In genomic region chr14:105045710-105046326, GRCh38 we compare ENCODE assay signal across 8 cellular contexts. TPM values are rescaled to one million over a fixed set of nuclear protein-coding genes. Genes with fewer than 3 reads are reported as not detected.
DNase-seq lines count a peak whose midpoint lies in the region; ATAC-seq, FAIRE-seq and TF ChIP-seq lines count a peak whose summit lies in the region.

No MANE protein-coding gene starts in this region.

- peak; percentile 66 for ATAC-seq in GM21360 (IDR thresholded peaks at IDR 0.05; ENCODE audit: unreplicated experiment)

- BruUV-seq in endothelial cell of umbilical vein (replicated peaks; lab: Mats Ljungman, UMichigan), result no TSS peak

- H3K36me3 ChIP-seq in endothelial cell of umbilical vein (ENCODE audit: control insufficient read depth in 2 of 2, extremely low read depth in 1 of 2, insufficient read depth in 2 of 2, low read length in 2 of 2), result no peaks in the 10 kb centered on the region

- peaks cover 24% of the 10 kb centered on the region for H3K4me1 Mint-ChIP-seq in CD14-positive monocyte

- no peak for TF ChIP-seq POLR2A in endothelial cell of umbilical vein (IDR thresholded peaks at IDR 0.05; ENCODE audit: low read depth, low read length)

- H3K4me2 ChIP-seq in endothelial cell of umbilical vein (ENCODE audit: insufficient read depth, low read length), result no peak overlapping the region

- H4K20me1 ChIP-seq in endothelial cell of umbilical vein (replicated peaks; ENCODE audit: control insufficient read depth, extremely low read depth, insufficient read depth, low read length), result no peaks in the 10 kb centered on the region

- H3K36me3 Mint-ChIP-seq in CD14-positive monocyte, result peaks cover 21 to 32% of the 10 kb centered on the region in 2 donors

- intact Hi-C loops in CD14-positive monocyte (cut with micrococcal nuclease), result loop anchor here (1.0 to 5.0 kb wide), 4 partner anchors 26 to 70 kb away; no protein-coding TSS in a partner anchor
- intact Hi-C loops in endothelial cell of umbilical vein (cut with micrococcal nuclease), result loop anchor here (1.0 to 2.0 kb wide), 5 partner anchors 19 to 150 kb away; no protein-coding TSS in a partner anchor

- H3K27me3 ChIP-seq in endothelial cell of umbilical vein (ENCODE audit: control insufficient read depth in 2 of 2, insufficient read depth in 2 of 2, low read length in 2 of 2), result peaks cover 3 to 9% of the 10 kb centered on the region in 2 experiments

- no peaks in the 10 kb centered on the region for H3K4me1 ChIP-seq in endothelial cell of umbilical vein (ENCODE audit: control insufficient read depth, extremely low read depth, insufficient read depth, low read length)

- no peaks in the 10 kb centered on the region for H3K9me1 ChIP-seq in endothelial cell of umbilical vein (replicated peaks; ENCODE audit: control insufficient read depth, extremely low read depth, insufficient read depth, low read length)

- dilution Hi-C loops in endothelial cell of umbilical vein (cut with MboI; ENCODE audit: extremely low pct_ligation_motif_present, low sequenced_read_pairs), result no loop called here

- no peak overlapping the region for H3K4me3 ChIP-seq in endothelial cell of umbilical vein (replicated peaks in 1 of 3; ENCODE audit: insufficient read depth in 1 of 3, low read depth in 1 of 3, low read length in 3 of 3)

- no peak overlapping the region for H2AFZ ChIP-seq in endothelial cell of umbilical vein (ENCODE audit: low read depth, low read length)

- H3K79me2 ChIP-seq in endothelial cell of umbilical vein (ENCODE audit: control insufficient read depth, insufficient read depth, low read length), result no peaks in the 10 kb centered on the region

- H3K9me3 ChIP-seq in endothelial cell of umbilical vein (replicated peaks; ENCODE audit: control insufficient read depth, insufficient read depth, low read length), result no peaks in the 10 kb centered on the region

- H3K9me3 Mint-ChIP-seq in CD14-positive monocyte, result peaks cover 0 to 2% (median 0%) of the 10 kb centered on the region in 7 donors

- peak overlapping the region in 5 of 7 donors; percentile 19 to 77 (median 25) for H3K27ac Mint-ChIP-seq in CD14-positive monocyte

- DNase-seq in CD14-positive monocyte (ENCODE audit: low spot score), result peak; percentile 94
- DNase-seq in KBM-7, result peak; percentile 96
- peak; percentile 70 for DNase-seq in OCI-M2 (lab: John Stamatoyannopoulos, UW; ENCODE audit: unreplicated experiment)
- peak; percentile 99 for DNase-seq in activated CD8-positive, alpha-beta memory T cell treated with anti-CD3 and anti-CD28 coated beads, Interleukin-2, amount 50 U/mL, for 48 hours
- peak; percentile 81 for DNase-seq in endothelial cell of umbilical vein (ENCODE audit: low read depth, low spot score)
- peak; percentile 82 for DNase-seq in myocyte (ENCODE audit: low read depth)
- peak; percentile 82 to 84 for DNase-seq in stimulated activated CD8-positive, alpha-beta memory T cell treated with anti-CD3 and anti-CD28 coated beads, Interleukin-7, amount 100 ng/mL, for 4 hours (ENCODE audit: low read depth in 2 of 2)

- peak; percentile 89 for FAIRE-seq in endothelial cell of umbilical vein (lab: Jason Lieb, UNC)

- no peak overlapping the region for H3K27ac ChIP-seq in endothelial cell of umbilical vein (ENCODE audit: insufficient read depth, low read depth, low read length)

- POLR2A ChIA-PET in endothelial cell of umbilical vein (lab: Charles Lee), result no interaction called here

- CTCF ChIA-PET in endothelial cell of umbilical vein (lab: Charles Lee), result interaction anchor here (0.7 to 5.3 kb wide), 38 partner anchors 9 to 306 kb away, joined by 3 to 97 read pairs (median 7); partner anchors contain the start of genes AHNAK2, CDCA4 and CLBA1

- peak overlapping the region in 1 of 2 donors; percentile 51 for H3K4me3 Mint-ChIP-seq in CD14-positive monocyte

- TF ChIP-seq CTCF in CD14-positive monocyte (IDR thresholded peaks at IDR 0.05) (peak; percentile 100), endothelial cell of umbilical vein (IDR thresholded peaks at IDR 0.05; ENCODE audit: extremely low read depth in 1 of 2, insufficient read depth in 1 of 2, low read depth in 1 of 2, low read length in 2 of 2) (peak; percentile 100)

- no peak overlapping the region for H3K9ac ChIP-seq in endothelial cell of umbilical vein (replicated peaks; ENCODE audit: extremely low read depth, insufficient read depth, low read length)

- peaks cover 0 to 6% (median 2%) of the 10 kb centered on the region in 3 donors for H3K27me3 Mint-ChIP-seq in CD14-positive monocyte (ENCODE audit: low read depth in 3 of 3)

- in situ Hi-C loops in KBM-7 (cut with MboI; ENCODE audit: low pct_unique_long_range_greater_than_20kb, low sequenced_read_pairs), result loop anchor here (10.0 kb wide), 1 partner anchor 71 kb away; the partner anchor contains the start of gene AHNAK2

TF ChIP-seq in endothelial cell of umbilical vein, 7 proteins besides CTCF, POLR2A, EP300 and RAD21:
- TF ChIP-seq MAX (IDR thresholded peaks at IDR 0.05; ENCODE audit: insufficient read depth, insufficient read length), result no peak
- TF ChIP-seq GATA2 (IDR thresholded peaks at IDR 0.05; ENCODE audit: insufficient read depth, insufficient read length, low read depth, low read length), result no peak
- no peak for TF ChIP-seq JUN (IDR thresholded peaks at IDR 0.05; ENCODE audit: borderline replicate concordance, insufficient read depth, insufficient read length, low read depth)
- peak; percentile 67 for TF ChIP-seq POLR2AphosphoS5 (IDR thresholded peaks at IDR 0.05; ENCODE audit: insufficient read depth, low read depth, low read length)
- no peak for TF ChIP-seq EZH2 (IDR thresholded peaks at IDR 0.05; ENCODE audit: borderline replicate concordance, low read depth, low read length, severe bottlenecking)
- TF ChIP-seq MYC (IDR thresholded peaks at IDR 0.05; ENCODE audit: low read depth, low read length), result no peak

RNA-seq across cellular contexts. Expression of gene GPR132, which starts 19.4 kb away (rescaled TPM):
- polyA plus RNA-seq in CD14-positive monocyte (10 to 100 TPM in 1 of 2 donors, 1 to 10 TPM in 1; 6.3 to 13.0 TPM), endothelial cell of umbilical vein (not detected in 2 replicates)
- total RNA-seq in endothelial cell of umbilical vein (not detected in 2 replicates), myocyte (not detected in 2 replicates)
- polyA plus RNA-seq in endothelial cell of umbilical vein (2011; cell fraction: cytosol; rRNA removed), result 0.03 TPM in 1 of 2 replicates, not detected in the other
- polyA plus RNA-seq in endothelial cell of umbilical vein (2011; cell fraction: nucleus; rRNA removed), result not detected in 2 replicates
- 0.13 and 0.30 TPM in 2 replicates for polyA plus RNA-seq in endothelial cell of umbilical vein (2012)
- polyA minus RNA-seq in endothelial cell of umbilical vein, result 0.56 TPM in 1 of 2 replicates, not detected in the other
- polyA minus RNA-seq in endothelial cell of umbilical vein (2011; cell fraction: cytosol; rRNA and poly(A)+ RNA removed), result not detected
- polyA minus RNA-seq in endothelial cell of umbilical vein (2011; cell fraction: nucleus; rRNA and poly(A)+ RNA removed), result not detected in 2 replicates
- 0.18 TPM for polyA plus RNA-seq in myocyte (2012)

RNA-seq across cellular contexts. Expression of gene CDCA4, which starts 24.9 kb away (rescaled TPM):
- polyA plus RNA-seq in CD14-positive monocyte (10 to 100 TPM in 1 of 2 donors, 1 to 10 TPM in 1; 8.6 to 12.0 TPM), endothelial cell of umbilical vein (29.9 and 35.5 TPM in 2 replicates)
- total RNA-seq in endothelial cell of umbilical vein (44.5 and 46.3 TPM in 2 replicates), myocyte (12.9 and 15.9 TPM in 2 replicates)
- 25.0 and 29.3 TPM in 2 replicates for polyA plus RNA-seq in endothelial cell of umbilical vein (2011; cell fraction: cytosol; rRNA removed)
- polyA plus RNA-seq in endothelial cell of umbilical vein (2011; cell fraction: nucleus; rRNA removed), result 16.5 and 17.0 TPM in 2 replicates
- polyA plus RNA-seq in endothelial cell of umbilical vein (2012), result 21.2 and 29.7 TPM in 2 replicates
- 17.8 and 19.9 TPM in 2 replicates for polyA minus RNA-seq in endothelial cell of umbilical vein
- 25.6 TPM for polyA minus RNA-seq in endothelial cell of umbilical vein (2011; cell fraction: cytosol; rRNA and poly(A)+ RNA removed)
- polyA minus RNA-seq in endothelial cell of umbilical vein (2011; cell fraction: nucleus; rRNA and poly(A)+ RNA removed), result 7.7 and 8.7 TPM in 2 replicates
- 14.0 TPM for polyA plus RNA-seq in myocyte (2012)
